8 cellular contexts compared by ENCODE assay signal in the genomic region with DNA sequence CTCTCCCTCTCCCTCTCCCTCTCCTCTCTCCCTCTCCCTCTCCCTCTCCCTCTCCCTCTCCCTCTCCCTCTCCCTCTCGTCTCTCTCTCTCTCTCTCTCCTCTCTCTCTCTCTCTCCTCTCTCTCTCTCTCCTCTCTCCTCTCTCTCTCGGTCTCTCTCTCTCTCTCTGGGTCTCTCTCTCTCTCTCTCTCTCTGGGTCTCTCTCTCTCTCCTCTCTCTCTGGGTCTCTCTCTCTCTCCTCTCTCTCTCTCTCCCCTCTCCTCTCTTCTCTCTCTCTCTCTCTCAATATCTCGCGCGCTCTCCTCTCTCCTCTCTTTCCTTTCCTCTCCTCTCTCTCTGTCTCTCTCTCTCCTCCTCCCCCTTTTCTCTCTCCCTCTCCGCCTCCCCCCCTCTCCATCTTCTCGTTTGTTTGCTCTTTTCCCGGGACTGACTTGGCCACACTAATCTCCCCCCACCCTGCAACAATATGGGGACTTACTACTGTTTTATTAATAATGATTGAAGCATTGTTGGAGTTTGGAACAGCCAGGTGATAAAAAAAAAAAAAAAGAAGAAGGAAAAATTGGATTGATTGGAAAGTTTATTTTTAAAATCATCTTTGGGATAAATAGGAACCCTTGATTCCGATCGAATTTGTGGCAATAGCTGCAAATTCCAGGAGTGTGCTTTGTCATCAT. TPM values are rescaled to one million over a fixed set of nuclear protein-coding genes. Genes with fewer than 3 reads are reported as not detected.
A peak's percentile ranks its signal among the peaks of the same experiment; 100 is the strongest.
DNase-seq lines count a peak whose midpoint lies in the region; FAIRE-seq and TF ChIP-seq lines count a peak whose summit lies in the region.

No MANE protein-coding gene starts in this region.

- H3K36me3 ChIP-seq in kidney (ENCODE audit: control insufficient read depth in 1 of 2, insufficient read depth in 2 of 2, low read length in 2 of 2), result no peaks in the 10 kb centered on the region
- H3K36me3 ChIP-seq in CD8-positive, alpha-beta memory T cell (ENCODE audit: insufficient read depth, low read length), result no peaks in the 10 kb centered on the region

- H3K27me3 Mint-ChIP-seq in activated naive CD4-positive, alpha-beta T cell treated with anti-CD3 and anti-CD28 coated beads, Interleukin-2, amount 10 ng/mL, durations not matched to agents 7 days and 5 days, result peaks cover 19% of the 10 kb centered on the region
- peaks cover 49 to 50% of the 10 kb centered on the region in 2 donors for H3K27me3 Mint-ChIP-seq in CD8-positive, alpha-beta memory T cell

- H3K9ac ChIP-seq in kidney (ENCODE audit: low read length in 2 of 2), result peak overlapping the region in 1 of 2 donors; percentile 72

- H3K4me3 ChIP-seq in AG04449 (ENCODE audit: low read depth, low read length) (peak overlapping the region; percentile 80), kidney (ENCODE audit: low read length in 2 of 2) (peak overlapping the region; percentile 65 to 84)
- no peak overlapping the region for H3K4me3 ChIP-seq in CD8-positive, alpha-beta memory T cell (ENCODE audit: low read length)

- H3K27me3 ChIP-seq in CD8-positive, alpha-beta memory T cell (ENCODE audit: insufficient read depth, low read length, poor library complexity, severe bottlenecking), result peaks cover 73% of the 10 kb centered on the region

- no peak for DNase-seq in AG04449 (ENCODE audit: low read depth, low spot score)
- DNase-seq in HT1080 (ENCODE audit: low read depth), result peak; percentile 55
- DNase-seq in kidney, result no peak
- DNase-seq in activated naive CD4-positive, alpha-beta T cell treated with anti-CD3 and anti-CD28 coated beads, Interleukin-2, amount 10 ng/mL, durations not matched to agents 7 days and 5 days, result no peak
- no peak for DNase-seq in CD8-positive, alpha-beta memory T cell
- no peak for DNase-seq in hippocampal formation (lab: John Stamatoyannopoulos, UW)
- DNase-seq in NOMO-1 (lab: John Stamatoyannopoulos, UW; ENCODE audit: unreplicated experiment in 2 of 2), result no peak

- H3K27ac ChIP-seq in VCaP (peak overlapping the region; percentile 38; the same call in 1 of the 2 replicates), kidney (ENCODE audit: low read depth in 2 of 2, low read length in 2 of 2) (peak overlapping the region; percentile 83 to 95)
- H3K27ac ChIP-seq in CD8-positive, alpha-beta memory T cell (ENCODE audit: low read depth, low read length), result no peak overlapping the region

- intact Hi-C loops in kidney (cut with DNase I), result no loop called here

- H3K4me1 Mint-ChIP-seq in activated naive CD4-positive, alpha-beta T cell treated with anti-CD3 and anti-CD28 coated beads, Interleukin-2, amount 10 ng/mL, durations not matched to agents 7 days and 5 days, result peaks cover 32% of the 10 kb centered on the region
- H3K4me1 Mint-ChIP-seq in CD8-positive, alpha-beta memory T cell, result peaks cover 19 to 36% (median 21%) of the 10 kb centered on the region in 3 donors

- POLR2A ChIA-PET in AG04449 (lab: Yijun Ruan, JAX), result no interaction called here
- POLR2A ChIA-PET in CD8-positive, alpha-beta memory T cell (lab: Charles Lee), result no interaction called here

- H3K36me3 Mint-ChIP-seq in activated naive CD4-positive, alpha-beta T cell treated with anti-CD3 and anti-CD28 coated beads, Interleukin-2, amount 10 ng/mL, durations not matched to agents 7 days and 5 days, result no peaks in the 10 kb centered on the region
- H3K36me3 Mint-ChIP-seq in CD8-positive, alpha-beta memory T cell, result no peaks in the 10 kb centered on the region

- CTCF ChIA-PET in AG04449 (lab: Yijun Ruan, JAX), result interaction anchor here (0.7 to 1.4 kb wide), 3 partner anchors 29 to 225 kb away, joined by 3 to 6 read pairs (median 3); no protein-coding TSS in a partner anchor
- CTCF ChIA-PET in activated naive CD4-positive, alpha-beta T cell treated with anti-CD3 and anti-CD28 coated beads, Interleukin-2, amount 10 ng/mL, durations not matched to agents 7 days and 5 days (lab: Charles Lee), result interaction anchor here (2.0 kb wide), 1 partner anchor 219 kb away, joined by 8 read pairs; no protein-coding TSS in a partner anchor
- CTCF ChIA-PET in CD8-positive, alpha-beta memory T cell (lab: Charles Lee), result interaction anchor here (1.9 kb wide), 1 partner anchor 219 kb away, joined by 6 read pairs; no protein-coding TSS in a partner anchor

- TF ChIP-seq CTCF in AG04449 (IDR thresholded peaks at IDR 0.05; ENCODE audit: insufficient read depth, low read length, missing control alignments) (no peak), VCaP (conservative IDR thresholded peaks at IDR 0.05) (no peak), kidney (IDR thresholded peaks at IDR 0.05; ENCODE audit: borderline replicate concordance, extremely low read depth, insufficient read depth) (peak; percentile 6)

- H3K27ac Mint-ChIP-seq in activated naive CD4-positive, alpha-beta T cell treated with anti-CD3 and anti-CD28 coated beads, Interleukin-2, amount 10 ng/mL, durations not matched to agents 7 days and 5 days, result no peak overlapping the region
- no peak overlapping the region for H3K27ac Mint-ChIP-seq in CD8-positive, alpha-beta memory T cell

- FAIRE-seq in kidney (lab: Jason Lieb, UNC), result no peak

- no peaks in the 10 kb centered on the region for H3K9me3 Mint-ChIP-seq in activated naive CD4-positive, alpha-beta T cell treated with anti-CD3 and anti-CD28 coated beads, Interleukin-2, amount 10 ng/mL, durations not matched to agents 7 days and 5 days
- peaks cover 0 to 2% (median 0%) of the 10 kb centered on the region in 5 donors for H3K9me3 Mint-ChIP-seq in CD8-positive, alpha-beta memory T cell

- no peaks in the 10 kb centered on the region for H3K9me3 ChIP-seq in kidney (ENCODE audit: control insufficient read depth in 1 of 2, low read length in 2 of 2)
- H3K9me3 ChIP-seq in CD8-positive, alpha-beta memory T cell (ENCODE audit: low read length), result no peaks in the 10 kb centered on the region

- no peak overlapping the region for H3K4me3 Mint-ChIP-seq in activated naive CD4-positive, alpha-beta T cell treated with anti-CD3 and anti-CD28 coated beads, Interleukin-2, amount 10 ng/mL, durations not matched to agents 7 days and 5 days
- no peak overlapping the region for H3K4me3 Mint-ChIP-seq in CD8-positive, alpha-beta memory T cell

- H3K4me1 ChIP-seq in kidney (ENCODE audit: control insufficient read depth in 1 of 2, insufficient read depth in 1 of 2, low read depth in 1 of 2, low read length in 2 of 2), result peaks cover 0 to 8% of the 10 kb centered on the region in 2 donors
- H3K4me1 ChIP-seq in CD8-positive, alpha-beta memory T cell (ENCODE audit: insufficient read depth, low read length), result peaks cover 36% of the 10 kb centered on the region

RNA-seq across cellular contexts. Expression of a gene that starts 0.9 kb away (rescaled TPM):
- 2.2 and 3.0 TPM in 2 replicates for total RNA-seq in HT1080 (2014; rRNA removed; shearing (Covaris generic))
- polyA plus RNA-seq in HT1080 (2015; cell fraction: cytosol; rRNA removed), result 1.6 and 2.2 TPM in 2 replicates
- polyA plus RNA-seq in HT1080 (2015; cell fraction: nucleus; rRNA removed), result 1.9 and 2.0 TPM in 2 replicates
- total RNA-seq in kidney, result 13.0 TPM
- 16.0 TPM for polyA plus RNA-seq in kidney (ENCODE audit: insufficient read depth, low read depth, low replicate concordance)
- not detected for total RNA-seq in CD8-positive, alpha-beta memory T cell
- not detected for polyA plus RNA-seq in CD8-positive, alpha-beta memory T cell

RNA-seq across cellular contexts. Expression of a gene that starts 1.1 kb away (rescaled TPM):
- total RNA-seq in HT1080 (2014; rRNA removed; shearing (Covaris generic)), result 3.5 and 7.2 TPM in 2 replicates
- 7.1 and 8.9 TPM in 2 replicates for polyA plus RNA-seq in HT1080 (2015; cell fraction: cytosol; rRNA removed)
- polyA plus RNA-seq in HT1080 (2015; cell fraction: nucleus; rRNA removed), result 7.9 and 8.7 TPM in 2 replicates
- total RNA-seq in kidney, result 49.5 TPM
- polyA plus RNA-seq in kidney (ENCODE audit: insufficient read depth, low read depth, low replicate concordance), result 22.8 TPM
- total RNA-seq in CD8-positive, alpha-beta memory T cell, result not detected
- polyA plus RNA-seq in CD8-positive, alpha-beta memory T cell, result not detected
